26 cellular contexts compared by ENCODE assay signal in the genomic region with DNA sequence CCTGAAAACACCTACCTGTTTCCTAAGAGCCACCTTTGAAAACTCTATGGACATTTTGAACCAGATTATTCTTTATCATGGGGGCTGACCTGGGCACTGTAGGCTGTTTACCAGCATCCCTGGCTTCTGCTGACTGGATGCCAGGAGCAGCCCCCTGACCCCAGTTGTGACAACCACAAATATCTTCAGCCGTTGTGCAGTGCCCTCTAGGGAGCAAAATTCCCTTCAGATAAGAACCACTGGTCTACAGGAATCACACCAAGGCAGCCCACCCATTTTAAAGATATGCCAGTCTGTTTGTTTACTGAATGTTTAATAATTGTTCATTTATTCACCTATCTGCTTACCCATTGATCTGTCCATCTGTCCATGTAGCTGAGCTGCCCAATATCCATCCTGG.
A peak's percentile ranks its signal among the peaks of the same experiment; 100 is the strongest.
DNase-seq lines count a peak whose midpoint lies in the region; ATAC-seq and TF ChIP-seq lines count a peak whose summit lies in the region.
"Had no signal": no experiment of that assay in that cellular context is flagged by ENCODE, and none has a peak within 500 bp of the region (broad histone marks: within the 10 kb centered on the region; RNA-seq: fewer than 3 reads in every experiment).

No MANE protein-coding gene starts in this region.

- H3K27ac Mint-ChIP-seq in brain = peak overlapping the region in 4 of 5 experiments; percentile 3 to 27 (median 16)
- peak overlapping the region; percentile 78 for H3K27ac Mint-ChIP-seq in stimulated activated effector memory CD8-positive, alpha-beta T cell treated with anti-CD3 and anti-CD28 coated beads, Interleukin-12 subunit alpha, Interleukin-12 subunit beta, amount 100 ng/mL, for 72 hours
- H3K27ac Mint-ChIP-seq: activated CD4-positive, alpha-beta T cell treated with anti-CD3 and anti-CD28 coated beads, Interleukin-2, amount 10 ng/mL, durations not matched to agents 7 days and 5 days had no signal

- TF ChIP-seq CTCF in NB4 (IDR thresholded peaks at IDR 0.05; ENCODE audit: low read depth, low read length) = no peak
- TF ChIP-seq CTCF in brain (conservative IDR thresholded peaks at IDR 0.05) = no peak

- ATAC-seq in stimulated activated effector memory CD8-positive, alpha-beta T cell treated with anti-CD3 and anti-CD28 coated beads, Interleukin-12 subunit alpha, Interleukin-12 subunit beta, amount 100 ng/mL, for 72 hours = no peak
- ATAC-seq in HG02885 (IDR thresholded peaks at IDR 0.05; ENCODE audit: poor library complexity, unreplicated experiment) (no peak), GM21515 (IDR thresholded peaks at IDR 0.05; ENCODE audit: unreplicated experiment) (no peak)
- ATAC-seq: left lobe of liver had no signal

- no peak overlapping the region for H3K4me3 ChIP-seq in NB4 (ENCODE audit: low read depth, low read length)
- H3K4me3 ChIP-seq: esophagus muscularis mucosa, hepatocyte, SJCRH30, skin epidermis had no signal

- no peak overlapping the region for H3K4me3 Mint-ChIP-seq in brain
- no peak overlapping the region for H3K4me3 Mint-ChIP-seq in stimulated activated effector memory CD8-positive, alpha-beta T cell treated with anti-CD3 and anti-CD28 coated beads, Interleukin-12 subunit alpha, Interleukin-12 subunit beta, amount 100 ng/mL, for 72 hours
- H3K4me3 Mint-ChIP-seq: activated CD4-positive, alpha-beta T cell treated with anti-CD3 and anti-CD28 coated beads, Interleukin-2, amount 10 ng/mL, durations not matched to agents 7 days and 5 days had no signal

- no peaks in the 10 kb centered on the region for H3K36me3 Mint-ChIP-seq in brain
- H3K36me3 Mint-ChIP-seq in stimulated activated effector memory CD8-positive, alpha-beta T cell treated with anti-CD3 and anti-CD28 coated beads, Interleukin-12 subunit alpha, Interleukin-12 subunit beta, amount 100 ng/mL, for 72 hours = no peaks in the 10 kb centered on the region

- H3K9me3 Mint-ChIP-seq in brain = no peaks in the 10 kb centered on the region
- H3K9me3 Mint-ChIP-seq in stimulated activated effector memory CD8-positive, alpha-beta T cell treated with anti-CD3 and anti-CD28 coated beads, Interleukin-12 subunit alpha, Interleukin-12 subunit beta, amount 100 ng/mL, for 72 hours = no peaks in the 10 kb centered on the region
- H3K9me3 Mint-ChIP-seq: activated CD4-positive, alpha-beta T cell treated with anti-CD3 and anti-CD28 coated beads, Interleukin-2, amount 10 ng/mL, durations not matched to agents 7 days and 5 days had no signal

- H3K27me3 Mint-ChIP-seq in brain = no peaks in the 10 kb centered on the region
- H3K27me3 Mint-ChIP-seq: activated CD4-positive, alpha-beta T cell treated with anti-CD3 and anti-CD28 coated beads, Interleukin-2, amount 10 ng/mL, durations not matched to agents 7 days and 5 days had no signal

- H3K4me1 Mint-ChIP-seq in brain = peaks cover 47% of the 10 kb centered on the region
- H3K4me1 Mint-ChIP-seq in stimulated activated effector memory CD8-positive, alpha-beta T cell treated with anti-CD3 and anti-CD28 coated beads, Interleukin-12 subunit alpha, Interleukin-12 subunit beta, amount 100 ng/mL, for 72 hours = peaks cover 20% of the 10 kb centered on the region
- H3K4me1 Mint-ChIP-seq: activated CD4-positive, alpha-beta T cell treated with anti-CD3 and anti-CD28 coated beads, Interleukin-2, amount 10 ng/mL, durations not matched to agents 7 days and 5 days had no signal

- TF ChIP-seq POLR2A in NB4 (IDR thresholded peaks at IDR 0.05; ENCODE audit: extremely low read depth, insufficient read length) = no peak

- DNase-seq in SHP77 (lab: John Stamatoyannopoulos, UW) = peak; percentile 17 to 20
- no peak for DNase-seq in SHP77 treated with DMSO at 0.1 percent for 48 hours (lab: John Stamatoyannopoulos, UW)
- DNase-seq in NB4 (ENCODE audit: low read depth) = peak; percentile 46
- no peak for DNase-seq in stimulated activated effector memory CD8-positive, alpha-beta T cell treated with anti-CD3 and anti-CD28 coated beads, Interleukin-12 subunit alpha, Interleukin-12 subunit beta, amount 100 ng/mL, for 72 hours (ENCODE audit: low spot score in 2 of 2)
- DNase-seq in HPDE6-E6E7 (ENCODE audit: extremely low spot score) = no peak
- DNase-seq: activated CD4-positive, alpha-beta T cell treated with anti-CD3 and anti-CD28 coated beads, Interleukin-2, amount 10 ng/mL, durations not matched to agents 7 days and 5 days; activated naive CD4-positive, alpha-beta T cell; activated T-cell treated with anti-CD3 and anti-CD28 coated beads, Interleukin-2, amount 50 U/mL, for 48 hours; brain microvascular endothelial cell; effector memory CD4-positive, alpha-beta T cell; foreskin melanocyte; KBM-7; NCI-H1694 treated with DMSO at 0.1 percent for 48 hours; NCI-H2171 treated with DMSO at 0.1 percent for 48 hours; NCI-H526; stimulated activated CD4-positive, alpha-beta T cell treated with anti-CD3 and anti-CD28 coated beads, Interleukin-1b, Interleukin-23, amount 100 ng/mL, for 48 hours; substantia nigra; T-helper 2 cell had no signal

Comparison
In these comparisons a context has a peak if more than half of its experiments do, and no peak if none do; other contexts are left out.
1. DNase-seq: peak in SHP77 (2 of 2) and NB4 (single experiment); none in SHP77 treated with DMSO at 0.1 percent for 48 hours (single experiment), stimulated activated effector memory CD8-positive, alpha-beta T cell treated with anti-CD3 and anti-CD28 coated beads, Interleukin-12 subunit alpha, Interleukin-12 subunit beta, amount 100 ng/mL, for 72 hours (0 of 2) and HPDE6-E6E7 (single experiment).